10 cellular contexts compared by ENCODE assay signal in the genomic region with DNA sequence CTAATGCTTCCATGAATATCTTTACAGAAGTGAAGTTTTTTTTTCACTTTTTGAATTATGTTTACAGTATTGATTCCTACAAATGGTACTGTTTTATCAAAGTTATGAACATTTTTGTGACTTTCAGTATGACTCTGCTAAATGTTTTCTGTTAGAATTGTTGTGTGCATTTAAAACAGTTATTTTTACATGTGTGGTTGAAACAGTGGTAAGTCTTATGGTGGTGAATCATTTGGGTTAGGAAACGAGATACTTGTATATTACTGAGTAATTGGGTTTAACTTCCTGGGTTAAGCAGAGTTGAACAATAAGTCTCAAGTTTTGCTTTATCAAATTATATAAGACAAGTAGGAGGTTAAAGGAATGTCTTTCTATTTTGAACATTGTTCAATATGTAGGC.
DNase-seq lines count a peak whose midpoint lies in the region; ATAC-seq, FAIRE-seq and TF ChIP-seq lines count a peak whose summit lies in the region.
"Had no signal": no experiment of that assay in that cellular context is flagged by ENCODE, and none has a peak within 500 bp of the region (broad histone marks: within the 10 kb centered on the region; RNA-seq: fewer than 3 reads in every experiment).

No MANE protein-coding gene starts in this region.

- TF ChIP-seq CTCF in dorsolateral prefrontal cortex (IDR thresholded peaks at IDR 0.05 in 54 of 56, conservative IDR thresholded peaks at IDR 0.05 in 2 of 56; ENCODE audit: low read depth in 1 of 56, partially characterized antibody in 56 of 56) = no peak

- no peaks in the 10 kb centered on the region for H3K4me1 ChIP-seq in CD8-positive, alpha-beta memory T cell (ENCODE audit: insufficient read depth, low read length)

- POLR2A ChIA-PET in CD8-positive, alpha-beta memory T cell (lab: Charles Lee) = no interaction called here

- H3K36me3 ChIP-seq in CD8-positive, alpha-beta memory T cell (ENCODE audit: insufficient read depth, low read length) = peaks cover 19% of the 10 kb centered on the region

- peak overlapping the region in 2 of 59 donors; percentile 10 to 18 for H3K27ac ChIP-seq in dorsolateral prefrontal cortex
- no peak overlapping the region for H3K27ac ChIP-seq in CD8-positive, alpha-beta memory T cell (ENCODE audit: low read depth, low read length)

- peak overlapping the region; percentile 86 for H3K27ac Mint-ChIP-seq in activated naive CD8-positive, alpha-beta T cell treated with anti-CD3 and anti-CD28 coated beads for 36 hours
- H3K27ac Mint-ChIP-seq in natural killer cell treated with Interleukin-12 subunit alpha and Interleukin-12 subunit beta and Interleukin-15 and Interleukin-18, amount 100 ng/mL, for 72 hours = peak overlapping the region; percentile 64 to 89
- H3K27ac Mint-ChIP-seq in CD8-positive, alpha-beta memory T cell = peak overlapping the region in 3 of 8 donors; percentile 10 to 34 (median 12)

- intact Hi-C loops in dorsolateral prefrontal cortex (cut with DNase I) = no loop called here

- ATAC-seq in HG03064 (IDR thresholded peaks at IDR 0.05; ENCODE audit: low read depth, unreplicated experiment) = peak; percentile 89
- ATAC-seq in natural killer cell treated with Interleukin-12 subunit alpha and Interleukin-12 subunit beta and Interleukin-15 and Interleukin-18, amount 100 ng/mL, for 72 hours = peak; percentile 87 to 98
- no peak for ATAC-seq in HG03159 (IDR thresholded peaks at IDR 0.05; ENCODE audit: unreplicated experiment)

- peaks cover 47% of the 10 kb centered on the region for H3K4me1 Mint-ChIP-seq in activated naive CD8-positive, alpha-beta T cell treated with anti-CD3 and anti-CD28 coated beads for 36 hours
- peaks cover 13 to 15% of the 10 kb centered on the region in 2 donors for H3K4me1 Mint-ChIP-seq in natural killer cell treated with Interleukin-12 subunit alpha and Interleukin-12 subunit beta and Interleukin-15 and Interleukin-18, amount 100 ng/mL, for 72 hours (ENCODE audit: low read depth in 2 of 2)
- H3K4me1 Mint-ChIP-seq in CD8-positive, alpha-beta memory T cell = peaks cover 4 to 9% (median 8%) of the 10 kb centered on the region in 3 donors

- no peaks in the 10 kb centered on the region for H3K27me3 Mint-ChIP-seq in activated naive CD8-positive, alpha-beta T cell treated with anti-CD3 and anti-CD28 coated beads for 36 hours
- no peaks in the 10 kb centered on the region for H3K27me3 Mint-ChIP-seq in natural killer cell treated with Interleukin-12 subunit alpha and Interleukin-12 subunit beta and Interleukin-15 and Interleukin-18, amount 100 ng/mL, for 72 hours
- no peaks in the 10 kb centered on the region for H3K27me3 Mint-ChIP-seq in CD8-positive, alpha-beta memory T cell

- FAIRE-seq in GM18507 (lab: Jason Lieb, UNC) = peak; percentile 31

- peaks cover 40% of the 10 kb centered on the region for H3K36me3 Mint-ChIP-seq in activated naive CD8-positive, alpha-beta T cell treated with anti-CD3 and anti-CD28 coated beads for 36 hours
- H3K36me3 Mint-ChIP-seq in natural killer cell treated with Interleukin-12 subunit alpha and Interleukin-12 subunit beta and Interleukin-15 and Interleukin-18, amount 100 ng/mL, for 72 hours = peaks cover 9% of the 10 kb centered on the region
- H3K36me3 Mint-ChIP-seq in CD8-positive, alpha-beta memory T cell = peaks cover 3 to 85% (median 14%) of the 10 kb centered on the region in 3 donors

- CTCF ChIA-PET in CD8-positive, alpha-beta memory T cell (lab: Charles Lee) = interaction anchor here (1.1 kb wide), 1 partner anchor 16 kb away, joined by 5 read pairs; no protein-coding TSS in a partner anchor

- peak overlapping the region; percentile 53 for H3K4me3 Mint-ChIP-seq in activated naive CD8-positive, alpha-beta T cell treated with anti-CD3 and anti-CD28 coated beads for 36 hours
- H3K4me3 Mint-ChIP-seq in natural killer cell treated with Interleukin-12 subunit alpha and Interleukin-12 subunit beta and Interleukin-15 and Interleukin-18, amount 100 ng/mL, for 72 hours = peak overlapping the region; percentile 45
- H3K4me3 Mint-ChIP-seq in CD8-positive, alpha-beta memory T cell = no peak overlapping the region

- no peak overlapping the region for H3K4me3 ChIP-seq in dorsolateral prefrontal cortex
- no peak overlapping the region for H3K4me3 ChIP-seq in CD8-positive, alpha-beta memory T cell (ENCODE audit: low read length)

- H3K27me3 ChIP-seq in dorsolateral prefrontal cortex = no peaks in the 10 kb centered on the region
- H3K27me3 ChIP-seq in CD8-positive, alpha-beta memory T cell (ENCODE audit: insufficient read depth, low read length, poor library complexity, severe bottlenecking) = no peaks in the 10 kb centered on the region

- H3K9me3 ChIP-seq in CD8-positive, alpha-beta memory T cell (ENCODE audit: low read length) = no peaks in the 10 kb centered on the region

- no peak for DNase-seq in GM18507 (ENCODE audit: extremely low spot score, insufficient read length, low read depth)
- no peak for DNase-seq in activated naive CD8-positive, alpha-beta T cell treated with anti-CD3 and anti-CD28 coated beads for 36 hours
- DNase-seq in natural killer cell treated with Interleukin-12 subunit alpha and Interleukin-12 subunit beta and Interleukin-15 and Interleukin-18, amount 100 ng/mL, for 72 hours (ENCODE audit: low spot score) = no peak
- no peak for DNase-seq in HuH-7 (ENCODE audit: low spot score)
- no peak for DNase-seq in dorsolateral prefrontal cortex
- no peak for DNase-seq in CD8-positive, alpha-beta memory T cell
- DNase-seq: activated CD8-positive, alpha-beta memory T cell treated with anti-CD3 and anti-CD28 coated beads, Interleukin-2, amount 50 U/mL, for 4 hours; NCI-H1436 had no signal

- no peaks in the 10 kb centered on the region for H3K9me3 Mint-ChIP-seq in activated naive CD8-positive, alpha-beta T cell treated with anti-CD3 and anti-CD28 coated beads for 36 hours
- no peaks in the 10 kb centered on the region for H3K9me3 Mint-ChIP-seq in natural killer cell treated with Interleukin-12 subunit alpha and Interleukin-12 subunit beta and Interleukin-15 and Interleukin-18, amount 100 ng/mL, for 72 hours
- no peaks in the 10 kb centered on the region for H3K9me3 Mint-ChIP-seq in CD8-positive, alpha-beta memory T cell

Comparison
In these comparisons a context has a peak if more than half of its experiments do, and no peak if none do; other contexts are left out.
1. H3K4me3 Mint-ChIP-seq: peak in activated naive CD8-positive, alpha-beta T cell treated with anti-CD3 and anti-CD28 coated beads for 36 hours (single experiment) and natural killer cell treated with Interleukin-12 subunit alpha and Interleukin-12 subunit beta and Interleukin-15 and Interleukin-18, amount 100 ng/mL, for 72 hours (single experiment); none in CD8-positive, alpha-beta memory T cell (0 of 7).